ENCODE assay signal across 11 cellular contexts in genomic region chr19:40740747-40741146, GRCh38. TPM values are rescaled to one million over a fixed set of nuclear protein-coding genes. Genes with fewer than 3 reads are reported as not detected.
DNase-seq lines count a peak whose midpoint lies in the region; ATAC-seq, FAIRE-seq and TF ChIP-seq lines count a peak whose summit lies in the region.
"Had no signal": no experiment of that assay in that cellular context is flagged by ENCODE, and none has a peak within 500 bp of the region (broad histone marks: within the 10 kb centered on the region; RNA-seq: fewer than 3 reads in every experiment).

No MANE protein-coding gene starts in this region.

- H3K4me1 ChIP-seq in foreskin keratinocyte: no peaks in the 10 kb centered on the region
- no peaks in the 10 kb centered on the region for H3K4me1 ChIP-seq in neural progenitor cell

- TF ChIP-seq CTCF in foreskin keratinocyte (conservative IDR thresholded peaks at IDR 0.05): no peak
- TF ChIP-seq CTCF in neural progenitor cell (IDR thresholded peaks at IDR 0.05): no peak
- no peak for TF ChIP-seq CTCF in CD14-positive monocyte (IDR thresholded peaks at IDR 0.05)

- no peak overlapping the region for H3K9ac ChIP-seq in neural progenitor cell

- no peaks in the 10 kb centered on the region for H3K79me2 ChIP-seq in neural progenitor cell (ENCODE audit: low read depth)

- H3K27ac Mint-ChIP-seq in neural progenitor cell: peak overlapping the region; percentile 83
- peak overlapping the region in 1 of 7 donors; percentile 54 for H3K27ac Mint-ChIP-seq in CD14-positive monocyte

- no peak overlapping the region for H3K4me3 ChIP-seq in neural progenitor cell
- H3K4me3 ChIP-seq: BLaER1 had no signal

- intact Hi-C loops in Right ventricle myocardium inferior (cut with DNase I): no loop called here
- intact Hi-C loops in cardiac septum (cut with DNase I): no loop called here
- intact Hi-C loops in CD14-positive monocyte (cut with micrococcal nuclease): no loop called here

- H3K36me3 Mint-ChIP-seq in neural progenitor cell: peaks cover 6% of the 10 kb centered on the region
- peaks cover 46 to 66% of the 10 kb centered on the region in 2 donors for H3K36me3 Mint-ChIP-seq in CD14-positive monocyte

- peak; percentile 66 for DNase-seq in Right ventricle myocardium inferior (ENCODE audit: missing footprints)
- no peak for DNase-seq in cardiac septum (ENCODE audit: low spot score)
- no peak for DNase-seq in foreskin keratinocyte
- DNase-seq in neural progenitor cell (ENCODE audit: low spot score): no peak
- no peak for DNase-seq in NCI-H1417 treated with DMSO at 0.1 percent for 48 hours (lab: John Stamatoyannopoulos, UW)
- DNase-seq in HUDEP-2 (lab: John Stamatoyannopoulos, UW; ENCODE audit: unreplicated experiment in 76 of 76): no peak
- no peak for DNase-seq in GM12891 (ENCODE audit: insufficient read length, low spot score)
- DNase-seq in CD14-positive monocyte (ENCODE audit: low spot score): no peak
- DNase-seq: brain microvascular endothelial cell, NCI-H2029 treated with DMSO at 0.1 percent for 48 hours had no signal

- H3K9me3 Mint-ChIP-seq in neural progenitor cell (no peaks in the 10 kb centered on the region), CD14-positive monocyte (peaks cover 0 to 3% (median 0%) of the 10 kb centered on the region in 7 donors)

- H3K4me1 Mint-ChIP-seq in neural progenitor cell: peaks cover 3% of the 10 kb centered on the region
- peaks cover 6% of the 10 kb centered on the region for H3K4me1 Mint-ChIP-seq in CD14-positive monocyte

- no peak overlapping the region for H2AFZ ChIP-seq in neural progenitor cell (replicated peaks)

- TF ChIP-seq POLR2A in GM12891 (IDR thresholded peaks at IDR 0.05; ENCODE audit: low read depth, low read length): no peak

- H3K27ac ChIP-seq in foreskin keratinocyte (no peak overlapping the region), neural progenitor cell (peak overlapping the region; percentile 37)
- H3K27ac ChIP-seq: brain microvascular endothelial cell had no signal

- ATAC-seq in Right ventricle myocardium inferior (peak; percentile 78), foreskin keratinocyte (peak; percentile 3)

- no peak for FAIRE-seq in GM12891 (lab: Jason Lieb, UNC)

- no peak overlapping the region for H3K4me2 ChIP-seq in neural progenitor cell

- H3F3A ChIP-seq in neural progenitor cell (ENCODE audit: low read depth): peaks cover 4% of the 10 kb centered on the region

- H3K27me3 Mint-ChIP-seq in neural progenitor cell (ENCODE audit: insufficient read depth, low read depth) (peaks cover 4% of the 10 kb centered on the region), CD14-positive monocyte (ENCODE audit: low read depth in 3 of 3) (peaks cover 0 to 3% (median 0%) of the 10 kb centered on the region in 3 donors)

- H3K36me3 ChIP-seq in neural progenitor cell: no peaks in the 10 kb centered on the region

- no peaks in the 10 kb centered on the region for H4K20me1 ChIP-seq in neural progenitor cell (ENCODE audit: low read depth)
- H4K20me1 ChIP-seq: BLaER1 had no signal

- no peak overlapping the region for H3K4me3 Mint-ChIP-seq in neural progenitor cell
- no peak overlapping the region for H3K4me3 Mint-ChIP-seq in CD14-positive monocyte

- no peaks in the 10 kb centered on the region for H3K9me3 ChIP-seq in neural progenitor cell (ENCODE audit: low read depth)
- H3K9me3 ChIP-seq: BLaER1 had no signal

- H3K27me3 ChIP-seq in foreskin keratinocyte: no peaks in the 10 kb centered on the region
- no peaks in the 10 kb centered on the region for H3K27me3 ChIP-seq in neural progenitor cell
- H3K27me3 ChIP-seq: BLaER1, brain microvascular endothelial cell had no signal

TF ChIP-seq in GM12891, 5 proteins besides CTCF, POLR2A, EP300 and RAD21:
- no peak for TF ChIP-seq POU2F2 (IDR thresholded peaks at IDR 0.05; ENCODE audit: low read depth, low read length)

RNA-seq across cellular contexts. Expression of gene ACTMAP, which starts 9.5 kb away (rescaled TPM):
- total RNA-seq in Right ventricle myocardium inferior (6.4 TPM), cardiac septum (9.2 TPM), foreskin keratinocyte (2.1 and 2.5 TPM in 2 replicates), neural progenitor cell (ENCODE audit: low replicate concordance) (1.9 and 4.3 TPM in 2 replicates)
- polyA plus RNA-seq in foreskin keratinocyte (4.1 and 4.9 TPM in 2 replicates), CD14-positive monocyte (1 to 10 TPM; 4.3 to 8.5 TPM)
- polyA plus RNA-seq in GM12891 (2012; ENCODE audit: low read depth, missing spikeins): 15.2 TPM

RNA-seq across cellular contexts. Expression of gene SNRPA, which starts 10.3 kb away (rescaled TPM):
- 32.4 TPM for total RNA-seq in Right ventricle myocardium inferior
- 32.9 TPM for total RNA-seq in cardiac septum
- total RNA-seq in foreskin keratinocyte: 104 and 129 TPM in 2 replicates
- 121 and 130 TPM in 2 replicates for polyA plus RNA-seq in foreskin keratinocyte
- 112 and 179 TPM in 2 replicates for total RNA-seq in neural progenitor cell (ENCODE audit: low replicate concordance)
- 103 TPM for polyA plus RNA-seq in GM12891 (2012; ENCODE audit: low read depth, missing spikeins)
- 10 to 100 TPM; 27.9 to 44.2 TPM for polyA plus RNA-seq in CD14-positive monocyte

RNA-seq across cellular contexts. Expression of gene ITPKC, which starts 23.8 kb away (rescaled TPM):
- total RNA-seq in Right ventricle myocardium inferior (12.6 TPM), cardiac septum (10.0 TPM), foreskin keratinocyte (24.1 and 35.7 TPM in 2 replicates), neural progenitor cell (ENCODE audit: low replicate concordance) (6.5 and 12.4 TPM in 2 replicates)
- polyA plus RNA-seq in foreskin keratinocyte (20.7 and 30.5 TPM in 2 replicates), CD14-positive monocyte (1 to 10 TPM; 2.7 to 2.9 TPM)
- polyA plus RNA-seq in GM12891 (2012; ENCODE audit: low read depth, missing spikeins): 3.3 TPM

RNA-seq across cellular contexts. Expression of gene COQ8B, which starts 24.1 kb away (rescaled TPM):
- total RNA-seq in Right ventricle myocardium inferior (37.4 TPM), cardiac septum (18.1 TPM), foreskin keratinocyte (20.6 and 24.9 TPM in 2 replicates), neural progenitor cell (ENCODE audit: low replicate concordance) (27.7 and 89.7 TPM in 2 replicates)
- polyA plus RNA-seq in foreskin keratinocyte (22.9 and 25.9 TPM in 2 replicates), CD14-positive monocyte (10 to 100 TPM; 16.0 to 23.4 TPM)
- 23.6 TPM for polyA plus RNA-seq in GM12891 (2012; ENCODE audit: low read depth, missing spikeins)

RNA-seq across cellular contexts. Expression of gene MIA, which starts 34.6 kb away (rescaled TPM):
- total RNA-seq in Right ventricle myocardium inferior (not detected), cardiac septum (1.00 TPM), foreskin keratinocyte (5.6 and 15.4 TPM in 2 replicates), neural progenitor cell (ENCODE audit: low replicate concordance) (not detected in 2 replicates)
- polyA plus RNA-seq in foreskin keratinocyte (10.0 and 23.9 TPM in 2 replicates), CD14-positive monocyte (not detected)
- polyA plus RNA-seq in GM12891 (2012; ENCODE audit: low read depth, missing spikeins): 1.9 TPM
